1 cellular context compared by ENCODE assay signal in genomic region chr12:42144424-42145196, GRCh38.
TF ChIP-seq lines count a peak whose summit lies in the region.

Gene GXYLT1, minus strand, starts transcription at chr12:42144874. Its CDS starts 228 bp downstream, at chr12:42144646.

TF ChIP-seq in K562, 482 proteins besides CTCF, POLR2A, EP300 and RAD21 (continued from another document and continues in another):
- TF ChIP-seq ZBTB40 (IDR thresholded peaks at IDR 0.05) = no peak
- no peak for TF ChIP-seq ZBTB40 (CRISPR knock-in tag; IDR thresholded peaks at IDR 0.05)
- TF ChIP-seq ZNF318 (IDR thresholded peaks at IDR 0.05; ENCODE audit: borderline replicate concordance in 1 of 2, low read depth in 1 of 2) = no peak
- TF ChIP-seq RNF219 (CRISPR knock-in tag; IDR thresholded peaks at IDR 0.05) = no peak
- TF ChIP-seq TRIM28 (IDR thresholded peaks at IDR 0.05) = no peak
- no peak for TF ChIP-seq ZBTB5 (IDR thresholded peaks at IDR 0.05)
- no peak for TF ChIP-seq EZH2 (IDR thresholded peaks at IDR 0.05; ENCODE audit: borderline replicate concordance, low read depth, low read length)
- peak; percentile 91 for TF ChIP-seq CCNT2 (IDR thresholded peaks at IDR 0.05; ENCODE audit: borderline replicate concordance, extremely low read depth, insufficient read length, low read depth, low read length)
- TF ChIP-seq HNRNPH1 (optimal IDR thresholded peaks at IDR 0.05; ENCODE audit: low read depth, low read length) = no peak
- peak; percentile 54; the same call in 1 of the 2 replicates for TF ChIP-seq MBD2 (IDR thresholded peaks at IDR 0.05; ENCODE audit: borderline replicate concordance, low read depth)
- no peak for TF ChIP-seq CTCFL (IDR thresholded peaks at IDR 0.05; ENCODE audit: borderline replicate concordance, insufficient read depth, low read depth, low read length, poor library complexity, severe bottlenecking)
- TF ChIP-seq ZNF3 (CRISPR knock-in tag; IDR thresholded peaks at IDR 0.05) = no peak
- TF ChIP-seq SNRNP70 (optimal IDR thresholded peaks at IDR 0.05; ENCODE audit: low read depth, low read length) = no peak
- no peak for TF ChIP-seq ZNF165 (CRISPR knock-in tag; IDR thresholded peaks at IDR 0.05; ENCODE audit: borderline replicate concordance)
- peak; percentile 88 for TF ChIP-seq MAX (CRISPR knock-in tag; IDR thresholded peaks at IDR 0.05)
- TF ChIP-seq MTA3 (IDR thresholded peaks at IDR 0.05; ENCODE audit: borderline replicate concordance) = peak; percentile 66; the same call in 1 of the 2 replicates
- peak; percentile 67 for TF ChIP-seq ZFX (CRISPR knock-in tag; IDR thresholded peaks at IDR 0.05)
- no peak for TF ChIP-seq MAFK (IDR thresholded peaks at IDR 0.05; ENCODE audit: low read length)
- TF ChIP-seq SIRT6 (IDR thresholded peaks at IDR 0.05; ENCODE audit: low read depth, low read length) = no peak
